15 cellular contexts compared by ENCODE assay signal in the genomic region with DNA sequence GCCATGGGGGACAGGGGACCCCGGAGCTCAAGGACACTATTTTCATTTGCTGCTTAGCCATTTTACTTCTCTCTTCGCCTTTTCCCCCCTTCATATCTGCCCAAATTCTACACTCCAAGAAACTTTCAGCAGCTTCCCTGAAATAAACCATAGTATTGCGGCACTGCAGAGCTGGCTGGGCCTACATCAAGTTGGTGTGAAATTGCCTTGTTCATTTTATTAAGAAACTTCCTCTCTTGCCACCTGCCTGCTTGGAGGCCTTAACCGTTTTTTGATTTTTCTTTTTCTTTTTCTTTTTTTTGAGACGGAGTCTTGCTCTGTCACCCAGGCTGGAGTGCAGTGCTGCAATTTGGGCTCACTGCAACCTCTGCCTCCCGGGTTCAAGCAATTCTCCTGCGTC. TPM values are rescaled to one million over a fixed set of nuclear protein-coding genes. Genes with fewer than 3 reads are reported as not detected.
A peak's percentile ranks its signal among the peaks of the same experiment; 100 is the strongest.
DNase-seq lines count a peak whose midpoint lies in the region; ATAC-seq and TF ChIP-seq lines count a peak whose summit lies in the region.
"Had no signal": no experiment of that assay in that cellular context is flagged by ENCODE, and none has a peak within 500 bp of the region (broad histone marks: within the 10 kb centered on the region; RNA-seq: fewer than 3 reads in every experiment).

No MANE protein-coding gene starts in this region.

- H3K9ac ChIP-seq in neuronal stem cell (ENCODE audit: low read depth, low read length, poor library complexity) = no peak overlapping the region

- CTCF ChIA-PET in CD4-positive, alpha-beta memory T cell (lab: Charles Lee; ENCODE audit: partially characterized antibody) = interaction anchor here (0.9 to 6.3 kb wide), 30 partner anchors 9 to 332 kb away, joined by 3 to 81 read pairs (median 6); a partner anchor contains a TSS
- CTCF ChIA-PET in RWPE1 (lab: Yijun Ruan, JAX) = interaction anchor here (0.6 to 3.2 kb wide), 12 partner anchors 8 to 206 kb away, joined by 3 to 26 read pairs (median 3); a partner anchor contains a TSS

- no peak for DNase-seq in CD4-positive, alpha-beta memory T cell
- DNase-seq in Kasumi-1 (lab: John Stamatoyannopoulos, UW) (peak; percentile 26 to 39), RWPE1 (ENCODE audit: low spot score) (no peak), neuronal stem cell (ENCODE audit: low spot score) (no peak), KBM-7 (no peak), psoas muscle (no peak), left ventricle myocardium superior (no peak)
- DNase-seq: activated gamma-delta T cell, NCI-H187 had no signal

- H3K4me1 ChIP-seq in CD4-positive, alpha-beta memory T cell (ENCODE audit: insufficient read depth, low read length) = peaks cover 10% of the 10 kb centered on the region
- H3K4me1 ChIP-seq in neuronal stem cell (ENCODE audit: control insufficient read depth in 2 of 2, insufficient read depth in 1 of 2, low read depth in 1 of 2, low read length in 2 of 2) = peaks cover 0 to 5% of the 10 kb centered on the region in 2 donors
- no peaks in the 10 kb centered on the region for H3K4me1 ChIP-seq in psoas muscle

- no peak overlapping the region for H3K18ac ChIP-seq in neuronal stem cell (ENCODE audit: low read length)

- intact Hi-C loops in CD4-positive, alpha-beta memory T cell (cut with micrococcal nuclease) = loop anchor here (1.0 to 5.0 kb wide), 6 partner anchors 83 to 434 kb away; a partner anchor contains a TSS
- intact Hi-C loops in psoas muscle (cut with DNase I) (loop anchor here (1.0 to 10.0 kb wide), 4 partner anchors 82 to 330 kb away; no protein-coding TSS in a partner anchor), left ventricle myocardium superior (cut with micrococcal nuclease) (loop anchor here (5.0 kb wide), 1 partner anchor 82 kb away; no protein-coding TSS in a partner anchor)

- peaks cover 6 to 20% of the 10 kb centered on the region in 2 donors for H3K36me3 Mint-ChIP-seq in CD4-positive, alpha-beta memory T cell
- H3K36me3 Mint-ChIP-seq: type B pancreatic cell had no signal

- H3K4ac ChIP-seq in neuronal stem cell (ENCODE audit: low read length) = no peak overlapping the region

- no peak overlapping the region for H2BK12ac ChIP-seq in neuronal stem cell (ENCODE audit: low read length)

- POLR2A ChIA-PET in CD4-positive, alpha-beta memory T cell (lab: Charles Lee; ENCODE audit: partially characterized antibody) = interaction anchor here (0.6 to 3.3 kb wide), 12 partner anchors 8 to 101 kb away, joined by 3 to 14 read pairs (median 5); a partner anchor contains a TSS
- POLR2A ChIA-PET in RWPE1 (lab: Yijun Ruan, JAX; ENCODE audit: low non-redundant PET) = interaction anchor here (0.5 kb wide), 1 partner anchor 1016 kb away, joined by 5 read pairs; no protein-coding TSS in a partner anchor

- H3K23ac ChIP-seq in neuronal stem cell (ENCODE audit: low read depth, low read length, poor library complexity) = no peak overlapping the region

- no peak overlapping the region for H3K4me2 ChIP-seq in neuronal stem cell (ENCODE audit: insufficient read depth, low read length, poor library complexity, severe bottlenecking)
- H3K4me2 ChIP-seq: smooth muscle cell had no signal

- in situ Hi-C loops in KBM-7 (cut with MboI; ENCODE audit: low pct_unique_long_range_greater_than_20kb, low sequenced_read_pairs) = no loop called here

- no peak overlapping the region for H4K8ac ChIP-seq in neuronal stem cell (ENCODE audit: low read depth, low read length)

- ATAC-seq in psoas muscle = no peak
- ATAC-seq in left ventricle myocardium superior = no peak

- H2BK15ac ChIP-seq in neuronal stem cell (ENCODE audit: low read length) = no peak overlapping the region

- no peaks in the 10 kb centered on the region for H3K79me1 ChIP-seq in neuronal stem cell (ENCODE audit: low read depth, low read length)

- no peak overlapping the region for H4K91ac ChIP-seq in neuronal stem cell (ENCODE audit: low read depth, low read length, poor library complexity)

- H2BK5ac ChIP-seq in neuronal stem cell (ENCODE audit: low read length) = no peak overlapping the region

- no peak overlapping the region for H3K14ac ChIP-seq in neuronal stem cell (ENCODE audit: low read length)

- no peak overlapping the region for H3K27ac ChIP-seq in CD4-positive, alpha-beta memory T cell (ENCODE audit: low read depth, low read length)
- H3K27ac ChIP-seq in RWPE1 = peak overlapping the region; percentile 31; the same call in 1 of the 2 replicates
- H3K27ac ChIP-seq in neuronal stem cell (replicated peaks; ENCODE audit: low read length) = no peak overlapping the region
- H3K27ac ChIP-seq in psoas muscle = no peak overlapping the region

- peaks cover 20% of the 10 kb centered on the region for H3K36me3 ChIP-seq in CD4-positive, alpha-beta memory T cell (ENCODE audit: insufficient read depth, low read length)
- H3K36me3 ChIP-seq in neuronal stem cell (replicated peaks in 1 of 2; ENCODE audit: control insufficient read depth in 2 of 2, insufficient read depth in 2 of 2, low read length in 2 of 2) = no peaks in the 10 kb centered on the region
- H3K36me3 ChIP-seq in psoas muscle (ENCODE audit: insufficient read depth in 1 of 2, low read depth in 1 of 2) = no peaks in the 10 kb centered on the region

- peaks cover 5 to 18% (median 11%) of the 10 kb centered on the region in 4 donors for H3K4me1 Mint-ChIP-seq in CD4-positive, alpha-beta memory T cell

- no peak overlapping the region for H2AK5ac ChIP-seq in neuronal stem cell (ENCODE audit: low read depth, low read length)

- H3K4me3 Mint-ChIP-seq in CD4-positive, alpha-beta memory T cell = no peak overlapping the region
- H3K4me3 Mint-ChIP-seq: activated CD4-positive, alpha-beta T cell treated with anti-CD3 and anti-CD28 coated beads, Interleukin-2, amount 10 ng/mL, durations not matched to agents 24 days and 14 days; dendritic cell treated with granulocyte-macrophage colony-stimulating factor and Interleukin-4, amounts not matched to agents 40 ng/mL and 50 ng/mL, for 4 days; type B pancreatic cell had no signal

- peaks cover 0 to 1% (median 0%) of the 10 kb centered on the region in 8 donors for H3K9me3 Mint-ChIP-seq in CD4-positive, alpha-beta memory T cell
- H3K9me3 Mint-ChIP-seq: activated CD4-positive, alpha-beta T cell treated with anti-CD3 and anti-CD28 coated beads, Interleukin-2, amount 10 ng/mL, durations not matched to agents 24 days and 14 days; dendritic cell treated with granulocyte-macrophage colony-stimulating factor and Interleukin-4, amounts not matched to agents 40 ng/mL and 50 ng/mL, for 4 days; type B pancreatic cell had no signal

- no CpG with 5 or more reads among the region's 7 CpGs for WGBS in neuronal stem cell (ENCODE audit: extremely low coverage in 2 of 2, insufficient read length in 2 of 2, insufficient replicate concordance in 1 of 2), 2 donors
- 80 to 86% (median 81%) methylated on average over 7 of the region's 7 CpGs for WGBS in psoas muscle, 3 donors

- H3K27me3 ChIP-seq in CD4-positive, alpha-beta memory T cell (ENCODE audit: insufficient read depth, low read length) = no peaks in the 10 kb centered on the region
- H3K27me3 ChIP-seq in neuronal stem cell (ENCODE audit: control insufficient read depth in 3 of 3, insufficient read depth in 3 of 3, low read depth in 1 of 3, low read length in 3 of 3) (peaks cover 0 to 15% (median 0%) of the 10 kb centered on the region in 3 experiments), psoas muscle (ENCODE audit: insufficient read depth in 3 of 3, low read length in 2 of 3) (no peaks in the 10 kb centered on the region)
- H3K27me3 ChIP-seq: heart left ventricle, stomach had no signal

- H2BK120ac ChIP-seq in neuronal stem cell (ENCODE audit: low read depth, low read length) = no peak overlapping the region

- peak overlapping the region; percentile 77 for H2AFZ ChIP-seq in neuronal stem cell (ENCODE audit: low read length)

- TF ChIP-seq CTCF in RWPE1 (conservative IDR thresholded peaks at IDR 0.05; ENCODE audit: low read depth) = no peak
- TF ChIP-seq CTCF in psoas muscle (IDR thresholded peaks at IDR 0.05) = no peak

- H3K27ac Mint-ChIP-seq in CD4-positive, alpha-beta memory T cell = peak overlapping the region in 5 of 7 donors; percentile 33 to 95 (median 68)
- H3K27ac Mint-ChIP-seq: activated CD4-positive, alpha-beta T cell treated with anti-CD3 and anti-CD28 coated beads, Interleukin-2, amount 10 ng/mL, durations not matched to agents 24 days and 14 days; dendritic cell treated with granulocyte-macrophage colony-stimulating factor and Interleukin-4, amounts not matched to agents 40 ng/mL and 50 ng/mL, for 4 days; type B pancreatic cell had no signal

- H3K9me3 ChIP-seq in CD4-positive, alpha-beta memory T cell (ENCODE audit: control insufficient read depth in 1 of 2, low read length in 2 of 2) = no peaks in the 10 kb centered on the region
- H3K9me3 ChIP-seq in neuronal stem cell (replicated peaks in 1 of 2; ENCODE audit: control insufficient read depth in 2 of 2, insufficient read depth in 1 of 2, low read depth in 1 of 2, low read length in 2 of 2) (no peaks in the 10 kb centered on the region), psoas muscle (no peaks in the 10 kb centered on the region)
- H3K9me3 ChIP-seq: heart left ventricle, stomach had no signal

- no peak overlapping the region for H3K4me3 ChIP-seq in CD4-positive, alpha-beta memory T cell (ENCODE audit: low read length in 2 of 2)
- H3K4me3 ChIP-seq in neuronal stem cell (ENCODE audit: low read length in 2 of 2) = no peak overlapping the region
- no peak overlapping the region for H3K4me3 ChIP-seq in psoas muscle
- H3K4me3 ChIP-seq: heart left ventricle, smooth muscle cell, stomach had no signal

- H3K27me3 Mint-ChIP-seq in CD4-positive, alpha-beta memory T cell = no peaks in the 10 kb centered on the region
- H3K27me3 Mint-ChIP-seq: activated CD4-positive, alpha-beta T cell treated with anti-CD3 and anti-CD28 coated beads, Interleukin-2, amount 10 ng/mL, durations not matched to agents 24 days and 14 days; dendritic cell treated with granulocyte-macrophage colony-stimulating factor and Interleukin-4, amounts not matched to agents 40 ng/mL and 50 ng/mL, for 4 days; type B pancreatic cell had no signal

RNA-seq across cellular contexts. Expression of a gene that starts 7.4 kb away (rescaled TPM):
- total RNA-seq in CD4-positive, alpha-beta memory T cell = 1 to 10 TPM; 3.8 to 4.1 TPM
- polyA plus RNA-seq in CD4-positive, alpha-beta memory T cell = 1 to 10 TPM; 6.7 to 6.8 TPM
- polyA plus RNA-seq in neuronal stem cell (2013, experiment 1 of 2) = 60.5 TPM
- polyA plus RNA-seq in neuronal stem cell (2013, experiment 2 of 2) = 61.7 TPM
- total RNA-seq in psoas muscle (10 to 100 TPM in 2 of 4 donors, 1 to 10 TPM in 2; 8.1 to 12.4 (median 10.5) TPM), left ventricle myocardium superior (11.2 TPM)
- 10 to 100 TPM; 15.1 to 16.9 (median 16.2) TPM for polyA plus RNA-seq in psoas muscle

Comparison
In these comparisons a context has a peak if more than half of its experiments do, and no peak if none do; other contexts are left out.
1. DNase-seq: peak in Kasumi-1 (2 of 2); none in CD4-positive, alpha-beta memory T cell (0 of 5), RWPE1 (single experiment), neuronal stem cell (single experiment), KBM-7 (single experiment), psoas muscle (0 of 2) and left ventricle myocardium superior (single experiment).